ENCODE assay signal across 10 cellular contexts in the genomic region with DNA sequence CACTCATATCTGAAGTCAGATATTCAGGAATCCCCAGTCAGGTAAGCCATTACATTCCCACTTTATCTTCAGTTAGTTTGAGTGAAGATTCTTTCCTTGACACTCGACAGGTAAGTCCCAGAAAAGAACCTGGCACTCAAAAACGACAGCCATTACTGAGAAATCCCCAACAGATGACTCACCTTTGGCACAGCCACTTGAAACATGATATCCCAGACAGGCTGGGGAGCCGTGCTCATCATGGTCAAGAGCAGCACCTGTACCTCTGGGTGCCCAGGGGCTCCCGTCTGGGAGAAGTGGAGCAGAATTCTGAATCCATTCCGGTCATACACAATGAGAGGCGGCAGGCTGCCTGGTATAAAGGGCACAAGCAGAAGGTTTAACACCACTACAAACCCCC. TPM values are rescaled to one million over a fixed set of nuclear protein-coding genes. Genes with fewer than 3 reads are reported as not detected.
A peak's percentile ranks its signal among the peaks of the same experiment; 100 is the strongest.
DNase-seq lines count a peak whose midpoint lies in the region; ATAC-seq, FAIRE-seq and TF ChIP-seq lines count a peak whose summit lies in the region.
"Had no signal": no experiment of that assay in that cellular context is flagged by ENCODE, and none has a peak within 500 bp of the region (broad histone marks: within the 10 kb centered on the region; RNA-seq: fewer than 3 reads in every experiment).

No MANE protein-coding gene starts in this region.

- peak overlapping the region; percentile 30 for H3K9ac ChIP-seq in keratinocyte (ENCODE audit: control insufficient read depth, extremely low read depth, insufficient read depth, low read length)

- no peak overlapping the region for H2AFZ ChIP-seq in keratinocyte (ENCODE audit: control insufficient read depth, low read length)

- TF ChIP-seq CTCF in Calu3 (IDR thresholded peaks at IDR 0.05; ENCODE audit: unreplicated experiment) = no peak
- TF ChIP-seq CTCF in keratinocyte (optimal IDR thresholded peaks at IDR 0.05 in 1 of 3, IDR thresholded peaks at IDR 0.05 in 1 of 3, conservative IDR thresholded peaks at IDR 0.05 in 1 of 3; ENCODE audit: extremely low read depth in 1 of 3, insufficient read depth in 2 of 3, low read length in 3 of 3) = no peak

- H3K9me3 Mint-ChIP-seq in Calu3 (ENCODE audit: low read depth, unreplicated experiment) = no peaks in the 10 kb centered on the region

- dilution Hi-C loops in keratinocyte (cut with MboI; ENCODE audit: extremely low pct_ligation_motif_present, low sequenced_read_pairs) = no loop called here

- peaks cover 17% of the 10 kb centered on the region for H3K4me1 Mint-ChIP-seq in Calu3 (ENCODE audit: low read depth, unreplicated experiment)

- H3K27me3 Mint-ChIP-seq in Calu3 (ENCODE audit: unreplicated experiment) = no peaks in the 10 kb centered on the region

- H4K20me1 ChIP-seq in keratinocyte (ENCODE audit: control insufficient read depth, extremely low read depth, insufficient read depth, low read length) = no peaks in the 10 kb centered on the region

- no peak overlapping the region for H3K4me3 ChIP-seq in keratinocyte (ENCODE audit: control insufficient read depth in 2 of 3, extremely low read depth in 1 of 3, insufficient read depth in 2 of 3, low read depth in 1 of 3, low read length in 3 of 3)

- H3K4me3 Mint-ChIP-seq in Calu3 (ENCODE audit: low read depth, unreplicated experiment) = no peak overlapping the region

- no peaks in the 10 kb centered on the region for H3K79me2 ChIP-seq in keratinocyte (ENCODE audit: control insufficient read depth, insufficient read depth, low read length)

- peak overlapping the region; percentile 59 for H3K27ac ChIP-seq in keratinocyte (ENCODE audit: control insufficient read depth, insufficient read depth, low read length)

- H3K4me1 ChIP-seq in keratinocyte (ENCODE audit: control insufficient read depth, extremely low read depth, insufficient read depth, low read length) = peaks cover 19% of the 10 kb centered on the region

- ATAC-seq in SK-N-SH treated with all-trans-retinoic acid at 6 μM for 48 hours (peak; percentile 63), HG02610 (IDR thresholded peaks at IDR 0.05; ENCODE audit: unreplicated experiment) (no peak)

- intact Hi-C loops in Calu3 (cut with micrococcal nuclease; ENCODE audit: unreplicated experiment) = no loop called here

- no peaks in the 10 kb centered on the region for H3K9me3 ChIP-seq in keratinocyte (ENCODE audit: control insufficient read depth, low read depth, low read length)

- H3K27me3 ChIP-seq in keratinocyte (ENCODE audit: control insufficient read depth, extremely low read depth, insufficient read depth, low read length) = no peaks in the 10 kb centered on the region

- H3K9me1 ChIP-seq in keratinocyte (ENCODE audit: control insufficient read depth, extremely low read depth, insufficient read depth, low read length) = peaks cover 2% of the 10 kb centered on the region

- H3K27ac Mint-ChIP-seq in Calu3 (ENCODE audit: unreplicated experiment) = peak overlapping the region; percentile 3

- FAIRE-seq in keratinocyte (lab: Jason Lieb, UNC) = peak; percentile 34

- CTCF ChIA-PET in Calu3 (lab: Charles Lee) = no interaction called here

- peaks cover 31% of the 10 kb centered on the region for H3K36me3 Mint-ChIP-seq in Calu3 (ENCODE audit: insufficient read depth, unreplicated experiment)

- H3K4me2 ChIP-seq in keratinocyte (ENCODE audit: control insufficient read depth, extremely low read depth, insufficient read depth, low read depth, low read length) = peak overlapping the region; percentile 5

- peaks cover 17 to 32% of the 10 kb centered on the region in 2 experiments for H3K36me3 ChIP-seq in keratinocyte (ENCODE audit: control insufficient read depth in 2 of 2, extremely low read depth in 1 of 2, insufficient read depth in 2 of 2, low read length in 2 of 2)

- no TSS peak for BruUV-seq in Calu3 (replicated peaks; lab: Mats Ljungman, UMichigan)

- peak; percentile 67 for DNase-seq in Calu3
- DNase-seq in HT1080 (ENCODE audit: low read depth) = peak; percentile 52
- no peak for DNase-seq in keratinocyte (ENCODE audit: low read depth, low spot score)
- DNase-seq in OCI-M1 (lab: John Stamatoyannopoulos, UW) = no peak
- no peak for DNase-seq in NCI-H748 (lab: John Stamatoyannopoulos, UW; ENCODE audit: unreplicated experiment)
- no peak for DNase-seq in epidermal melanocyte (ENCODE audit: insufficient read length, low spot score)
- DNase-seq: activated effector memory CD4-positive, alpha-beta T cell treated with anti-CD3 and anti-CD28 coated beads, Interleukin-2, amount 50 U/mL, for 16 hours; T-helper 9 cell had no signal

TF ChIP-seq in SK-N-SH treated with all-trans-retinoic acid at 6 μM for 48 hours, 23 proteins besides CTCF, POLR2A, EP300 and RAD21:
- TF ChIP-seq ISL1 (CRISPR knock-in tag; IDR thresholded peaks at IDR 0.05) = no peak
- TF ChIP-seq, protein P1, sequence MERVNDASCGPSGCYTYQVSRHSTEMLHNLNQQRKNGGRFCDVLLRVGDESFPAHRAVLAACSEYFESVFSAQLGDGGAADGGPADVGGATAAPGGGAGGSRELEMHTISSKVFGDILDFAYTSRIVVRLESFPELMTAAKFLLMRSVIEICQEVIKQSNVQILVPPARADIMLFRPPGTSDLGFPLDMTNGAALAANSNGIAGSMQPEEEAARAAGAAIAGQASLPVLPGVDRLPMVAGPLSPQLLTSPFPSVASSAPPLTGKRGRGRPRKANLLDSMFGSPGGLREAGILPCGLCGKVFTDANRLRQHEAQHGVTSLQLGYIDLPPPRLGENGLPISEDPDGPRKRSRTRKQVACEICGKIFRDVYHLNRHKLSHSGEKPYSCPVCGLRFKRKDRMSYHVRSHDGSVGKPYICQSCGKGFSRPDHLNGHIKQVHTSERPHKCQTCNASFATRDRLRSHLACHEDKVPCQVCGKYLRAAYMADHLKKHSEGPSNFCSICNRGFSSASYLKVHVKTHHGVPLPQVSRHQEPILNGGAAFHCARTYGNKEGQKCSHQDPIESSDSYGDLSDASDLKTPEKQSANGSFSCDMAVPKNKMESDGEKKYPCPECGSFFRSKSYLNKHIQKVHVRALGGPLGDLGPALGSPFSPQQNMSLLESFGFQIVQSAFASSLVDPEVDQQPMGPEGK (CRISPR knock-in tag; IDR thresholded peaks at IDR 0.05; ENCODE audit: borderline replicate concordance) = no peak

RNA-seq across cellular contexts. Expression of a gene that starts 16.8 kb away (rescaled TPM):
- total RNA-seq in Calu3 (2022) = 28.2 and 29.4 TPM in 2 replicates
- 9.5 and 12.8 TPM in 2 replicates for total RNA-seq in HT1080 (2014; rRNA removed; shearing (Covaris generic))
- 13.0 and 16.2 TPM in 2 replicates for polyA plus RNA-seq in HT1080 (2015; cell fraction: cytosol; rRNA removed)
- polyA plus RNA-seq in HT1080 (2015; cell fraction: nucleus; rRNA removed) = 57.9 and 65.6 TPM in 2 replicates
- 14.7 to 18.1 TPM (median 16.6 TPM) in 3 replicates for polyA plus RNA-seq in keratinocyte
- polyA plus RNA-seq in keratinocyte (2011; ENCODE audit: low read depth) = 8.8 TPM
- 9.2 and 13.6 TPM in 2 replicates for polyA plus RNA-seq in keratinocyte (2011; cell fraction: cytosol; rRNA removed)
- polyA plus RNA-seq in keratinocyte (2011; cell fraction: nucleus; rRNA removed) = 35.3 and 53.7 TPM in 2 replicates
- polyA plus RNA-seq in keratinocyte (2012; ENCODE audit: low replicate concordance) = 10.7 and 13.3 TPM in 2 replicates
- 21.0 to 33.8 TPM (median 25.3 TPM) in 3 replicates for polyA minus RNA-seq in keratinocyte
- 12.3 TPM for polyA minus RNA-seq in keratinocyte (2011; cell fraction: cytosol; rRNA and poly(A)+ RNA removed)
- polyA minus RNA-seq in keratinocyte (2011; cell fraction: nucleus; rRNA and poly(A)+ RNA removed) = 17.7 and 33.6 TPM in 2 replicates

RNA-seq across cellular contexts. Expression of a gene that starts 40.5 kb away (rescaled TPM):
- total RNA-seq in Calu3 (2022) = 81.6 and 90.4 TPM in 2 replicates
- 14.0 and 26.6 TPM in 2 replicates for total RNA-seq in HT1080 (2014; rRNA removed; shearing (Covaris generic))
- polyA plus RNA-seq in HT1080 (2015; cell fraction: cytosol; rRNA removed) = 19.2 and 24.1 TPM in 2 replicates
- 57.6 and 79.6 TPM in 2 replicates for polyA plus RNA-seq in HT1080 (2015; cell fraction: nucleus; rRNA removed)
- 30.2 to 54.1 TPM (median 41.2 TPM) in 3 replicates for polyA plus RNA-seq in keratinocyte
- polyA plus RNA-seq in keratinocyte (2011; ENCODE audit: low read depth) = 17.5 TPM
- 34.5 and 54.3 TPM in 2 replicates for polyA plus RNA-seq in keratinocyte (2011; cell fraction: cytosol; rRNA removed)
- 87.7 and 94.8 TPM in 2 replicates for polyA plus RNA-seq in keratinocyte (2011; cell fraction: nucleus; rRNA removed)
- polyA plus RNA-seq in keratinocyte (2012; ENCODE audit: low replicate concordance) = 20.4 and 34.5 TPM in 2 replicates
- 39.3 to 55.2 TPM (median 43.3 TPM) in 3 replicates for polyA minus RNA-seq in keratinocyte
- polyA minus RNA-seq in keratinocyte (2011; cell fraction: cytosol; rRNA and poly(A)+ RNA removed) = 29.0 TPM
- 24.7 and 41.9 TPM in 2 replicates for polyA minus RNA-seq in keratinocyte (2011; cell fraction: nucleus; rRNA and poly(A)+ RNA removed)

Comparison
In these comparisons a context has a peak if more than half of its experiments do, and no peak if none do; other contexts are left out.
1. DNase-seq: peak in Calu3 (single experiment) and HT1080 (single experiment); none in keratinocyte (single experiment), OCI-M1 (single experiment), NCI-H748 (single experiment) and epidermal melanocyte (single experiment).